ENCODE assay signal across 9 cellular contexts in the genomic region with DNA sequence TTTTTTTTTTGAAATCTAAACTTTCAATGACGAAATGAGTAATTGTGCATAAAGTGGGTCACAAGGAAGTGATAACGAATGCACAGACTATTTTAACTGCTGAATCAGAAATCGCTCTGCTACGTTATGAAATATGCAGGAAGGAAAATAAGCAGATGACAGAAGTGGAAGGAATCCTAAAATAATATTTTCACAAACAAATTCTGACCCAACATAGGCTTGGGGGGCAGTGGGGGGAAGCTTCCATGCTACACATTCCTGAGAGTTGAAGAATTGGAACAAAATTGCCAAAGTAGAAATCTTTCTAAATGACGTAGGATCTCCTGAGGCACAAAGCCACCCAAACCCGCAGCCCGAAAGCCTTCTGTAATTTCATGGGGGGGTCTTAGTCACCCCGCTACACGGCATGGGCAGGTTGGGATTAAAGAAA.
A peak's percentile ranks its signal among the peaks of the same experiment; 100 is the strongest.
DNase-seq lines count a peak whose midpoint lies in the region; ATAC-seq and TF ChIP-seq lines count a peak whose summit lies in the region.
"Had no signal": no experiment of that assay in that cellular context is flagged by ENCODE, and none has a peak within 500 bp of the region (broad histone marks: within the 10 kb centered on the region; RNA-seq: fewer than 3 reads in every experiment).

No MANE protein-coding gene starts in this region.

- H3K27me3 Mint-ChIP-seq in activated CD4-positive, alpha-beta T cell treated with anti-CD3 and anti-CD28 coated beads, Interleukin-2, amount 10 ng/mL, durations not matched to agents 24 days and 14 days: no peaks in the 10 kb centered on the region
- H3K27me3 Mint-ChIP-seq in activated CD4-positive, alpha-beta memory T cell treated with anti-CD3 and anti-CD28 coated beads for 36 hours: no peaks in the 10 kb centered on the region

- H3K27ac ChIP-seq in heart left ventricle: peak overlapping the region in 7 of 12 donors; percentile 11 to 60 (median 23)
- no peak overlapping the region for H3K27ac ChIP-seq in stomach smooth muscle (ENCODE audit: low read length)

- no peak for DNase-seq in activated CD4-positive, alpha-beta T cell treated with anti-CD3 and anti-CD28 coated beads, Interleukin-2, amount 10 ng/mL, durations not matched to agents 24 days and 14 days
- DNase-seq in activated CD4-positive, alpha-beta T cell treated with anti-CD3 and anti-CD28 coated beads for 1 hour: no peak
- peak; percentile 44 for DNase-seq in activated CD4-positive, alpha-beta memory T cell treated with anti-CD3 and anti-CD28 coated beads for 36 hours
- DNase-seq in heart left ventricle (peak in 1 of 5 donors; percentile 52), germinal center (ENCODE audit: low spot score) (no peak), Kasumi-1 (lab: John Stamatoyannopoulos, UW) (no peak)
- DNase-seq: hypothalamus had no signal

- no peaks in the 10 kb centered on the region for H3K9me3 ChIP-seq in heart left ventricle
- no peaks in the 10 kb centered on the region for H3K9me3 ChIP-seq in stomach smooth muscle (ENCODE audit: control insufficient read depth in 2 of 2, low read length in 2 of 2)

- H3K4me3 Mint-ChIP-seq in activated CD4-positive, alpha-beta T cell treated with anti-CD3 and anti-CD28 coated beads, Interleukin-2, amount 10 ng/mL, durations not matched to agents 24 days and 14 days: no peak overlapping the region
- peak overlapping the region; percentile 54 for H3K4me3 Mint-ChIP-seq in activated CD4-positive, alpha-beta memory T cell treated with anti-CD3 and anti-CD28 coated beads for 36 hours

- no peaks in the 10 kb centered on the region for H3K27me3 ChIP-seq in heart left ventricle
- H3K27me3 ChIP-seq in stomach smooth muscle (ENCODE audit: control insufficient read depth in 1 of 2, insufficient read depth in 2 of 2, low read length in 2 of 2): no peaks in the 10 kb centered on the region

- H3K36me3 ChIP-seq in heart left ventricle (no peaks in the 10 kb centered on the region), stomach smooth muscle (ENCODE audit: control insufficient read depth in 2 of 2, insufficient read depth in 2 of 2, low read length in 2 of 2) (no peaks in the 10 kb centered on the region)

- WGBS in heart left ventricle, 4 donors: 51 to 59% (median 56%) methylated on average over 9 of the region's 9 CpGs

- intact Hi-C loops in activated CD4-positive, alpha-beta T cell treated with anti-CD3 and anti-CD28 coated beads, Interleukin-2, amount 10 ng/mL, durations not matched to agents 24 days and 14 days (cut with micrococcal nuclease): loop anchor here (5.0 kb wide), 1 partner anchor 35 kb away; no protein-coding TSS in a partner anchor
- intact Hi-C loops in activated CD4-positive, alpha-beta memory T cell treated with anti-CD3 and anti-CD28 coated beads for 36 hours (cut with micrococcal nuclease): loop anchor here (1.0 kb wide), 1 partner anchor 114 kb away; no protein-coding TSS in a partner anchor
- intact Hi-C loops in heart left ventricle (cut with DNase I): no loop called here

- peaks cover 3% of the 10 kb centered on the region for H3K9me3 Mint-ChIP-seq in activated CD4-positive, alpha-beta T cell treated with anti-CD3 and anti-CD28 coated beads, Interleukin-2, amount 10 ng/mL, durations not matched to agents 24 days and 14 days
- H3K9me3 Mint-ChIP-seq in activated CD4-positive, alpha-beta memory T cell treated with anti-CD3 and anti-CD28 coated beads for 36 hours: no peaks in the 10 kb centered on the region

- no peak for TF ChIP-seq POLR2A in heart left ventricle (IDR thresholded peaks at IDR 0.05)

- H3K27ac Mint-ChIP-seq in activated CD4-positive, alpha-beta T cell treated with anti-CD3 and anti-CD28 coated beads, Interleukin-2, amount 10 ng/mL, durations not matched to agents 24 days and 14 days: peak overlapping the region; percentile 78
- peak overlapping the region; percentile 82 for H3K27ac Mint-ChIP-seq in activated CD4-positive, alpha-beta memory T cell treated with anti-CD3 and anti-CD28 coated beads for 36 hours

- POLR2A ChIA-PET in activated CD4-positive, alpha-beta memory T cell treated with anti-CD3 and anti-CD28 coated beads for 36 hours (lab: Charles Lee): interaction anchor here (1.1 to 6.4 kb wide), 6 partner anchors 11 to 100 kb away, joined by 3 to 77 read pairs (median 4); no protein-coding TSS in a partner anchor

- CTCF ChIA-PET in activated CD4-positive, alpha-beta memory T cell treated with anti-CD3 and anti-CD28 coated beads for 36 hours (lab: Charles Lee): no interaction called here

- peaks cover 8% of the 10 kb centered on the region for H3K36me3 Mint-ChIP-seq in activated CD4-positive, alpha-beta T cell treated with anti-CD3 and anti-CD28 coated beads, Interleukin-2, amount 10 ng/mL, durations not matched to agents 24 days and 14 days (ENCODE audit: low read depth)
- peaks cover 4% of the 10 kb centered on the region for H3K36me3 Mint-ChIP-seq in activated CD4-positive, alpha-beta memory T cell treated with anti-CD3 and anti-CD28 coated beads for 36 hours

- ATAC-seq in heart left ventricle (peak in 3 of 4 donors; percentile 44 to 75 (median 53)), GM18870 (IDR thresholded peaks at IDR 0.05; ENCODE audit: unreplicated experiment) (no peak)

- H3K4me3 ChIP-seq in heart left ventricle (peak overlapping the region in 6 of 12 donors; percentile 17 to 34 (median 28)), stomach smooth muscle (ENCODE audit: low read length in 2 of 2) (peak overlapping the region; percentile 27 to 40)

- peaks cover 0 to 39% (median 4%) of the 10 kb centered on the region in 12 donors for H3K4me1 ChIP-seq in heart left ventricle
- peaks cover 32% of the 10 kb centered on the region for H3K4me1 ChIP-seq in stomach smooth muscle (ENCODE audit: control insufficient read depth, insufficient read depth, low read length)

- peak overlapping the region in 1 of 2 donors; percentile 29 for H3K9ac ChIP-seq in stomach smooth muscle (ENCODE audit: low read length in 2 of 2)

- TF ChIP-seq CTCF in heart left ventricle (IDR thresholded peaks at IDR 0.05): no peak

- H3K4me1 Mint-ChIP-seq in activated CD4-positive, alpha-beta T cell treated with anti-CD3 and anti-CD28 coated beads, Interleukin-2, amount 10 ng/mL, durations not matched to agents 24 days and 14 days: peaks cover 59% of the 10 kb centered on the region
- peaks cover 81% of the 10 kb centered on the region for H3K4me1 Mint-ChIP-seq in activated CD4-positive, alpha-beta memory T cell treated with anti-CD3 and anti-CD28 coated beads for 36 hours (ENCODE audit: low read depth)

Comparison
In these comparisons a context has a peak if more than half of its experiments do, and no peak if none do; other contexts are left out.
1. intact Hi-C loops: an anchor here in activated CD4-positive, alpha-beta T cell treated with anti-CD3 and anti-CD28 coated beads, Interleukin-2, amount 10 ng/mL, durations not matched to agents 24 days and 14 days (5.0 kb wide) and activated CD4-positive, alpha-beta memory T cell treated with anti-CD3 and anti-CD28 coated beads for 36 hours (1.0 kb wide); none called in heart left ventricle.